Comparison of ENCODE assay signal across 1 cellular context in genomic region chr10:28913850-28914249, GRCh38.
TF ChIP-seq lines count a peak whose summit lies in the region.

No MANE protein-coding gene starts in this region.

TF ChIP-seq in WTC11, 78 proteins besides CTCF, POLR2A, EP300 and RAD21 (continued from another document):
- no peak for TF ChIP-seq PRDM15 (CRISPR knock-in tag; IDR thresholded peaks at IDR 0.05)
- no peak for TF ChIP-seq NFATC4 (CRISPR knock-in tag; IDR thresholded peaks at IDR 0.05)
- no peak for TF ChIP-seq MLX (CRISPR knock-in tag; IDR thresholded peaks at IDR 0.05)
- TF ChIP-seq ETV6 (CRISPR knock-in tag; IDR thresholded peaks at IDR 0.05): no peak
